23 cellular contexts compared by ENCODE assay signal in the genomic region with DNA sequence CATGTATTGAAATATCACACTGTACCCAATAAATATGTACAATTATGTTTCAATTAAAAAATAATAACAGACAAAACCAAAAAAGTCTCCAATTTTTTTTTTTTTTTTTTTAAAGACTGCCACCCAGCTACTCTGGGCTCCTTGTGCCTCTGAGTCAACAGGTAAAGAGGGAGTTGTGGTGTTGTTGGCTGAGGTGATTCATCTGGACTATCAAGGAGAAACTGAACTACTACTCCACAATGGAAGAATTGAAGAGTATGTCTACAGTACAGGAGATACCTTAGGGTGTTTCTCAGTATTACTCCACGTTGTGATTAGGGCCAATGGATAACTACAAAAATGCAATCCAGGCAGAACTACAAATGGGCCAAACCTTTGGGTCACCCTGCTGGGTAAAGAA.
DNase-seq lines count a peak whose midpoint lies in the region; ATAC-seq and TF ChIP-seq lines count a peak whose summit lies in the region.
"Had no signal": no experiment of that assay in that cellular context is flagged by ENCODE, and none has a peak within 500 bp of the region (broad histone marks: within the 10 kb centered on the region; RNA-seq: fewer than 3 reads in every experiment).

No MANE protein-coding gene starts in this region.

- no peak overlapping the region for H3K4me3 ChIP-seq in body of pancreas
- H3K4me3 ChIP-seq: left ventricle myocardium inferior, right atrium auricular region, SJCRH30, thoracic aorta had no signal

- peak; percentile 21 for ATAC-seq in body of pancreas
- no peak for ATAC-seq in GM18858 (IDR thresholded peaks at IDR 0.05; ENCODE audit: unreplicated experiment)

- H3K27ac ChIP-seq in body of pancreas = no peak overlapping the region
- H3K27ac ChIP-seq: brain microvascular endothelial cell, left ventricle myocardium inferior, parathyroid adenoma, right atrium auricular region, SJCRH30, thoracic aorta had no signal

- H3K27me3 ChIP-seq in body of pancreas = no peaks in the 10 kb centered on the region
- H3K27me3 ChIP-seq: brain microvascular endothelial cell, right atrium auricular region, SJCRH30 had no signal

- H3K36me3 ChIP-seq in body of pancreas (replicated peaks in 1 of 2; ENCODE audit: insufficient read depth in 1 of 2, low read depth in 2 of 2) = no peaks in the 10 kb centered on the region
- H3K36me3 ChIP-seq: brain microvascular endothelial cell, thoracic aorta had no signal

- WGBS in body of pancreas, 2 donors = 19 to 25% methylated on average over 1 of the region's 1 CpG

- peaks cover 22% of the 10 kb centered on the region for H3K4me1 ChIP-seq in body of pancreas
- H3K4me1 ChIP-seq: left ventricle myocardium inferior, parathyroid adenoma, right atrium auricular region, SJCRH30 had no signal

- no peak for TF ChIP-seq POLR2A in body of pancreas (IDR thresholded peaks at IDR 0.05)

- no peak for TF ChIP-seq CTCF in body of pancreas (IDR thresholded peaks at IDR 0.05)

- no peaks in the 10 kb centered on the region for H3K9me3 ChIP-seq in body of pancreas
- H3K9me3 ChIP-seq: right atrium auricular region, thoracic aorta had no signal

- DNase-seq in ELR (ENCODE audit: low read depth) (peak; percentile 35), M059J (ENCODE audit: low read depth) (peak; percentile 73), body of pancreas (no peak), kidney tubule cell (ENCODE audit: low spot score) (peak; percentile 77), ecto neural progenitor cell (ENCODE audit: low spot score) (no peak)
- DNase-seq in stimulated activated CD4-positive, alpha-beta T cell treated with anti-CD3 and anti-CD28 coated beads, Interleukin-2, amount 100 ng/mL, for 24 hours = no peak
- DNase-seq: activated CD4-positive, alpha-beta T cell treated with anti-CD3 and anti-CD28 coated beads for 48 hours; activated CD8-positive, alpha-beta memory T cell treated with anti-CD3 and anti-CD28 coated beads for 24 hours; activated gamma-delta T cell; brain microvascular endothelial cell; CD4-positive, alpha-beta memory T cell; H7; KG1; left ventricle myocardium inferior; NCI-H1417 treated with DMSO at 0.1 percent for 48 hours; SJCRH30; small intestine; stimulated activated naive CD4-positive, alpha-beta T cell treated with Interleukin-2 at 50 U/mL for 16 hours; T1000 had no signal

- intact Hi-C loops in body of pancreas (cut with DNase I) = no loop called here

Comparison
In these comparisons a context has a peak if more than half of its experiments do, and no peak if none do; other contexts are left out.
1. DNase-seq: peak in ELR (single experiment), M059J (single experiment) and kidney tubule cell (single experiment); none in body of pancreas (0 of 4), stimulated activated CD4-positive, alpha-beta T cell treated with anti-CD3 and anti-CD28 coated beads, Interleukin-2, amount 100 ng/mL, for 24 hours (0 of 2) and ecto neural progenitor cell (single experiment).